ENCODE assay signal across 8 cellular contexts in the genomic region with DNA sequence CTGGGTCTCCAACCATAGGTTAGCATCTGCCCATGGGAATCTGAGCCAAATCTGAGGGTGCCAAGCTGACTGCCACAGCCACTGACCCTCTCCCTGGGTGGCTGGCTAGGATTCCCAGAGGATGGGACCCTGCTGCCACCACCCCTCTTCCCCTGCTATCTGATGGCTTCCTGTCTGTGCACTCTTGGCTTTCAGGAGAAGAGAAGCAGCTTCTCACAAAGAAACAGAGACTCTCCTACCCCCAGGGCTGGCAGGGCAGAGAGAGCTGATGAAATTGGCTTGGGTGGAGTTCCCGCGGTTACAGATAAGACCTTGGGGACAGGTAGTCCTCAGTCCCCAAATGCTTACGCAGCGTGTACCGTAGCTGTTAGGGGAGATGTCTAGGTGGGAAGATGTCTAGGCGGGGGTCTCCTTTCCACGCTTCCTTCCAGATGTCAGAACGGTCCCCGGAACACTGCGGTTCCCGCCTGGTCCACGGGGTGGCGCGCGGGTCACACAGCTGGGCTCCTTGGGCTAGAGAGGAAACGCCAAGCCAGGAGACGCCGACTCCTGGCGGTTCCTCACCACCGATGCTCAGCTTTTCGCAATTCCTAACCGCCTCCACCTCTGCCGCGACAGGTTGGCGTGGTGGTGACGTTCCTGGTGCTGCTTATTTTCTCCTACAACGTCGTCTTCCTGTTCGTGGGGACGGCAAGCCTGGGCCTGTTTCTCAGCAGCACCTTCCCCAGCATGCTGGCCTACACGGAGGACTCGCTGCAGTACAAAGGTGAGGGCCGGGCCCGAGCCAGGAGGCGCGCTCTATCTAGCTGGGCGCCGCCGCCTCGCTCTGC. TPM values are rescaled to one million over a fixed set of nuclear protein-coding genes. Genes with fewer than 3 reads are reported as not detected.
A peak's percentile ranks its signal among the peaks of the same experiment; 100 is the strongest.
DNase-seq lines count a peak whose midpoint lies in the region; ATAC-seq and TF ChIP-seq lines count a peak whose summit lies in the region.

No MANE protein-coding gene starts in this region.

- 0% methylated on average over 1 of the region's 40 CpGs; no CpG with 5 or more reads in 1 of the 2 experiments for WGBS in IMR-90 (ENCODE audit: extremely low coverage in 2 of 2, insufficient read length in 1 of 2), 2 experiments

- H3K27me3 ChIP-seq in IMR-90 (ENCODE audit: control insufficient read depth, insufficient read depth, low read length) (no peaks in the 10 kb centered on the region), OCI-LY3 (ENCODE audit: low read depth, low read length) (no peaks in the 10 kb centered on the region), mucosa of rectum (ENCODE audit: control insufficient read depth in 2 of 2, insufficient read depth in 2 of 2, low read length in 2 of 2) (no peaks in the 10 kb centered on the region)

- peak overlapping the region; percentile 99 for H2AFZ ChIP-seq in IMR-90 (replicated peaks; ENCODE audit: low read length, poor library complexity)
- H2AFZ ChIP-seq in OCI-LY3 (ENCODE audit: low read depth, low read length): peak overlapping the region; percentile 87; the same call in 1 of the 2 replicates

- H3K79me1 ChIP-seq in IMR-90 (ENCODE audit: low read depth in 1 of 2, low read length in 2 of 2): peaks cover 0 to 2% of the 10 kb centered on the region in 2 experiments; a peak in 1 of 4 replicates

- peak overlapping the region; percentile 42; the same call in 1 of the 2 replicates for H2AK5ac ChIP-seq in IMR-90 (ENCODE audit: low read depth, low read length)

- CTCF ChIA-PET in Calu3 (lab: Charles Lee) (interaction anchor here (0.6 to 5.5 kb wide), 19 partner anchors 9 to 442 kb away, joined by 3 to 146 read pairs (median 5); a partner anchor contains a TSS), IMR-90 (lab: Yijun Ruan, JAX) (interaction anchor here (0.6 to 7.6 kb wide), 22 partner anchors 9 to 385 kb away, joined by 3 to 156 read pairs (median 6); a partner anchor contains a TSS)

- H3K4me1 ChIP-seq in IMR-90 (ENCODE audit: control insufficient read depth, insufficient read depth, low read length): peaks cover 4% of the 10 kb centered on the region
- H3K4me1 ChIP-seq in OCI-LY3 (ENCODE audit: low read length): peaks cover 30% of the 10 kb centered on the region
- peaks cover 16 to 23% of the 10 kb centered on the region in 2 donors for H3K4me1 ChIP-seq in mucosa of rectum (ENCODE audit: control insufficient read depth in 2 of 2, insufficient read depth in 2 of 2, low read length in 2 of 2)

- TF ChIP-seq CTCF in Calu3 (IDR thresholded peaks at IDR 0.05; ENCODE audit: unreplicated experiment) (peak; percentile 99), IMR-90 (conservative IDR thresholded peaks at IDR 0.05; ENCODE audit: low read depth, low read length) (peak; percentile 99), OCI-LY3 (IDR thresholded peaks at IDR 0.05; ENCODE audit: low read depth, low read length) (peak; percentile 98), epithelial cell of proximal tubule (conservative IDR thresholded peaks at IDR 0.05; ENCODE audit: low read depth, low read length) (peak; percentile 96)

- peak overlapping the region; percentile 87 for H3K14ac ChIP-seq in IMR-90 (replicated peaks; ENCODE audit: low read depth, low read length)

- peak overlapping the region; percentile 11 to 96; a peak in 3 of 4 replicates for H4K8ac ChIP-seq in IMR-90 (ENCODE audit: low read depth in 2 of 2, low read length in 2 of 2)

- peak overlapping the region; percentile 70 for H3K27ac Mint-ChIP-seq in Calu3 (ENCODE audit: unreplicated experiment)

- peaks cover 47% of the 10 kb centered on the region for H3K4me1 Mint-ChIP-seq in Calu3 (ENCODE audit: low read depth, unreplicated experiment)

- peak overlapping the region; percentile 95 for H3K23ac ChIP-seq in IMR-90 (ENCODE audit: low read depth, low read length)

- H3K4ac ChIP-seq in IMR-90 (ENCODE audit: low read depth, low read length): peak overlapping the region; percentile 94

- no peak overlapping the region for H3K56ac ChIP-seq in IMR-90 (ENCODE audit: extremely low read depth, insufficient read depth, low read length)

- H3K18ac ChIP-seq in IMR-90 (ENCODE audit: low read depth, low read length): peak overlapping the region; percentile 56

- no peaks in the 10 kb centered on the region for H3K36me3 ChIP-seq in IMR-90 (ENCODE audit: control insufficient read depth, insufficient read depth, low read length)
- no peaks in the 10 kb centered on the region for H3K36me3 ChIP-seq in OCI-LY3 (replicated peaks; ENCODE audit: low read depth, low read length)
- H3K36me3 ChIP-seq in mucosa of rectum (ENCODE audit: control insufficient read depth in 2 of 2, insufficient read depth in 2 of 2, low read length in 2 of 2): peaks cover 0 to 5% of the 10 kb centered on the region in 2 donors

- peak overlapping the region; percentile 67 for H3K4me3 Mint-ChIP-seq in Calu3 (ENCODE audit: low read depth, unreplicated experiment)

- peak overlapping the region; percentile 81; the same call in 1 of the 2 replicates for H4K91ac ChIP-seq in IMR-90 (ENCODE audit: insufficient read depth, low read depth, low read length)

- peak overlapping the region; percentile 11; the same call in 1 of the 2 replicates for H3K27ac ChIP-seq in IMR-90 (ENCODE audit: insufficient read depth, low read length)
- H3K27ac ChIP-seq in OCI-LY3 (ENCODE audit: low read length): no peak overlapping the region
- peak overlapping the region; percentile 78 to 82 for H3K27ac ChIP-seq in mucosa of rectum (ENCODE audit: low read depth in 2 of 2, low read length in 2 of 2)

- H2BK20ac ChIP-seq in IMR-90 (ENCODE audit: low read depth, low read length): peak overlapping the region; percentile 79

- H3K4me3 ChIP-seq in IMR-90 (ENCODE audit: insufficient read depth, low read depth, low read length) (peak overlapping the region; percentile 46), OCI-LY3 (ENCODE audit: low read length) (peak overlapping the region; percentile 74), epithelial cell of proximal tubule (ENCODE audit: low read depth, low read length) (peak overlapping the region; percentile 63), mucosa of rectum (ENCODE audit: low read length in 2 of 2) (peak overlapping the region; percentile 71 to 80)

- DNase-seq in Calu3 (peak; percentile 98), IMR-90 (peak; percentile 74), activated T-cell treated with anti-CD3 and anti-CD28 coated beads for 24 hours (ENCODE audit: low read depth) (peak; percentile 85), epithelial cell of proximal tubule (ENCODE audit: low read depth) (no peak)
- DNase-seq in stimulated activated CD8-positive, alpha-beta memory T cell treated with anti-CD3 and anti-CD28 coated beads, Interleukin-4, amount 100 ng/mL, for 4 hours (ENCODE audit: low read depth in 2 of 2, low spot score in 1 of 2): peak; percentile 68 to 86

- peak overlapping the region; percentile 93 for H2BK120ac ChIP-seq in IMR-90 (ENCODE audit: low read depth, low read length)

- H3K9me3 Mint-ChIP-seq in Calu3 (ENCODE audit: low read depth, unreplicated experiment): no peaks in the 10 kb centered on the region

- POLR2A ChIA-PET in IMR-90 (lab: Charles Lee; ENCODE audit: unreplicated experiment): no interaction called here

- H3K9me3 ChIP-seq in IMR-90 (ENCODE audit: control insufficient read depth, insufficient read depth, low read length) (no peaks in the 10 kb centered on the region), OCI-LY3 (ENCODE audit: insufficient read depth, low read length) (no peaks in the 10 kb centered on the region), mucosa of rectum (ENCODE audit: control insufficient read depth in 2 of 2, low read length in 2 of 2) (no peaks in the 10 kb centered on the region)

- H2AK9ac ChIP-seq in IMR-90 (replicated peaks; ENCODE audit: low read depth, low read length, poor library complexity): peak overlapping the region; percentile 91

- peak; percentile 78 for ATAC-seq in GM21515 (IDR thresholded peaks at IDR 0.05; ENCODE audit: unreplicated experiment)
- peak; percentile 97 for ATAC-seq in IMR-90 (ENCODE audit: low read depth)

- H4K20me1 ChIP-seq in IMR-90 (ENCODE audit: insufficient read depth, low read length): no peaks in the 10 kb centered on the region
- no peaks in the 10 kb centered on the region; the same call in 1 of the 2 replicates for H4K20me1 ChIP-seq in OCI-LY3 (ENCODE audit: insufficient read depth, low read length)

- H3K27me3 Mint-ChIP-seq in Calu3 (ENCODE audit: unreplicated experiment): no peaks in the 10 kb centered on the region

- H2BK5ac ChIP-seq in IMR-90 (ENCODE audit: low read depth, low read length, poor library complexity, severe bottlenecking): peak overlapping the region; percentile 47

- H3K79me2 ChIP-seq in OCI-LY3 (ENCODE audit: low read length): no peaks in the 10 kb centered on the region

- peak; percentile 100 for TF ChIP-seq RAD21 in IMR-90 (IDR thresholded peaks at IDR 0.05; ENCODE audit: low read length)

- peak overlapping the region; percentile 51; the same call in 2 of the 3 replicates for H2BK15ac ChIP-seq in IMR-90 (ENCODE audit: low read depth, low read length)

- intact Hi-C loops in Calu3 (cut with micrococcal nuclease; ENCODE audit: unreplicated experiment) (loop anchor here (1.0 to 5.0 kb wide), 2 partner anchors 64 to 120 kb away; no protein-coding TSS in a partner anchor), IMR-90 (cut with micrococcal nuclease) (loop anchor here (1.0 to 10.0 kb wide), 6 partner anchors 41 to 383 kb away; a partner anchor contains a TSS)

- peaks cover 3% of the 10 kb centered on the region; the same call in 1 of the 2 replicates for H3K9me1 ChIP-seq in IMR-90 (ENCODE audit: insufficient read depth, low read length)

- dilution Hi-C loops in IMR-90 (cut with HindIII; ENCODE audit: low sequenced_read_pairs, unreplicated experiment): no loop called here

- in situ Hi-C loops in IMR-90 (cut with MboI; ENCODE audit: low sequenced_read_pairs): loop anchor here (5.0 kb wide), 3 partner anchors 41 to 121 kb away; a partner anchor contains a TSS

- TF ChIP-seq POLR2A in IMR-90 (IDR thresholded peaks at IDR 0.05; ENCODE audit: low read depth, low read length): peak; percentile 55; the same call in 1 of the 2 replicates

- H3K9ac ChIP-seq in IMR-90 (ENCODE audit: low read depth, low read length) (peak overlapping the region; percentile 57), OCI-LY3 (ENCODE audit: low read length) (peak overlapping the region; percentile 55), mucosa of rectum (ENCODE audit: low read depth in 1 of 2, low read length in 2 of 2) (peak overlapping the region; percentile 70 to 76)

- H3K36me3 Mint-ChIP-seq in Calu3 (ENCODE audit: insufficient read depth, unreplicated experiment): peaks cover 37% of the 10 kb centered on the region

- H4K5ac ChIP-seq in IMR-90 (ENCODE audit: low read depth, low read length): peak overlapping the region; percentile 90

- TSS peak; percentile 10 for BruUV-seq in Calu3 (replicated peaks; lab: Mats Ljungman, UMichigan)
- no TSS peak for BruUV-seq in IMR-90 (replicated peaks; lab: Mats Ljungman, UMichigan)

- peak overlapping the region; percentile 96 for H3K4me2 ChIP-seq in IMR-90 (ENCODE audit: low read depth, low read length)
- H3K4me2 ChIP-seq in OCI-LY3 (ENCODE audit: low read length): peak overlapping the region; percentile 75

RNA-seq across cellular contexts. Expression of a gene that starts 40.1 kb away (rescaled TPM):
- 110 and 122 TPM in 2 replicates for total RNA-seq in Calu3 (2022)
- 11.3 and 15.6 TPM in 2 replicates for total RNA-seq in IMR-90 (2012; rRNA removed)
- 3.3 and 4.6 TPM in 2 replicates for polyA plus RNA-seq in IMR-90 (2012; rRNA removed)
- 0.54 and 0.71 TPM in 2 replicates for polyA plus RNA-seq in IMR-90 (2012; cell fraction: cytosol; rRNA removed)
- polyA plus RNA-seq in IMR-90 (2012; cell fraction: nucleus; rRNA removed; ENCODE audit: low replicate concordance): 1.1 and 8.4 TPM in 2 replicates
- total RNA-seq in epithelial cell of proximal tubule: 12.0 and 12.8 TPM in 2 replicates
